8 cellular contexts compared by ENCODE assay signal in the genomic region with DNA sequence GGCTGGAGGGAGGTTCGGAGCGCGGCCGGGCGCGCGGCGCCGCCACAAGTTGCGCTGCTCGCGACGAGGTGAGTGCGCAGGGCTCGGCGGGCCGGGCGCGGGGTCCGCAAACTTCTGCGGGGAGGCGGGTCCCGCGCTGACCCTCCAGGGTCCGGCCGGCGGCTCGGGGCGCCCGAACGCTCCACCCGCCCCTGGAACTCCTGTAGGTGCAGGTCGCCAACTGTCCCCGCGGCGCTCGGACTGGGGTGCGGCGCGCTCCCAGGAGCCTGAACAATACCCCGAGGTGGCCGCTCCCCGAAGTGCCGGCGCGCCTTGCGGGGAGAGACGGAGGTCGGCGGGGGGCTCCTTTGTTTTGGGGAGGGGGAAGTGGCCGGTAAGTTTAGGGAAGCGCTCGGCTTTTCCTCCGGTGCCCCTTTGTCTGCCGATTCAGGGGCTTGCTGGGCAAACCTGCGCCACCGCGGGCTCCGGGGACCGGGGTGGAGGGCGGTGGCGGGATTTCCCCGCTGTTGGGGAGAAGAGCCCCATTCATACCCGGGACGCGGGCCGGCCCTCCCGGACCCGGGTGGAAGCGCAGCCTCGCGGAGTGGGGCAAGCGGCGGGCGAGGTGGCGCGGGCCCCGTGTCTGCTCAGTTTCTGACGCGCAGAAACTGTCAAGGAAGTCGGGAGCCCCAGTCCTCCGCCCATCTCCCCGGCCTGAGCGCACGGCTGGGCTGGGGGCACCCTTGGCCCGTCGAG. TPM values are rescaled to one million over a fixed set of nuclear protein-coding genes. Genes with fewer than 3 reads are reported as not detected.
DNase-seq lines count a peak whose midpoint lies in the region; ATAC-seq and TF ChIP-seq lines count a peak whose summit lies in the region.

No MANE protein-coding gene starts in this region.

- H3K36me3 ChIP-seq in skeletal muscle tissue (ENCODE audit: control insufficient read depth in 3 of 3, insufficient read depth in 3 of 3, low read length in 3 of 3), result no peaks in the 10 kb centered on the region

- peaks cover 1 to 39% (median 2%) of the 10 kb centered on the region in 3 donors for H3K27me3 Mint-ChIP-seq in CD14-positive monocyte (ENCODE audit: low read depth in 3 of 3)
- H3K27me3 Mint-ChIP-seq in activated naive CD4-positive, alpha-beta T cell treated with anti-CD3 and anti-CD28 coated beads, Interleukin-2, amount 10 ng/mL, durations not matched to agents 7 days and 5 days, result no peaks in the 10 kb centered on the region

- H3K27ac ChIP-seq in right cardiac atrium (ENCODE audit: low read length) (peak overlapping the region; percentile 87), skeletal muscle tissue (ENCODE audit: low read depth, low read length) (peak overlapping the region; percentile 40)

- intact Hi-C loops in CD14-positive monocyte (cut with micrococcal nuclease) (loop anchor here in 1 of 2 donors (10.0 kb wide), 1 partner anchor 209 kb away; no protein-coding TSS in a partner anchor), right cardiac atrium (cut with DNase I) (loop anchor here in 3 of 4 donors (10.0 kb wide), 2 partner anchors 121 to 229 kb away; no protein-coding TSS in a partner anchor)

- H3K9ac ChIP-seq in skeletal muscle tissue (ENCODE audit: low read depth in 1 of 3, low read length in 3 of 3), result peak overlapping the region in 2 of 3 donors; percentile 67 to 76

- peak overlapping the region; percentile 98 for H3K4me3 ChIP-seq in right cardiac atrium (ENCODE audit: low read length)
- H3K4me3 ChIP-seq in skeletal muscle tissue (ENCODE audit: low read length in 3 of 3), result peak overlapping the region; percentile 51 to 63 (median 63)

- peak overlapping the region; percentile 79 to 87 for H3K4me3 Mint-ChIP-seq in CD14-positive monocyte
- peak overlapping the region; percentile 78 for H3K4me3 Mint-ChIP-seq in activated naive CD4-positive, alpha-beta T cell treated with anti-CD3 and anti-CD28 coated beads, Interleukin-2, amount 10 ng/mL, durations not matched to agents 7 days and 5 days

- peak overlapping the region in 5 of 7 donors; percentile 32 to 83 (median 68) for H3K27ac Mint-ChIP-seq in CD14-positive monocyte
- H3K27ac Mint-ChIP-seq in activated naive CD4-positive, alpha-beta T cell treated with anti-CD3 and anti-CD28 coated beads, Interleukin-2, amount 10 ng/mL, durations not matched to agents 7 days and 5 days, result no peak overlapping the region

- no peak for TF ChIP-seq CTCF in CD14-positive monocyte (IDR thresholded peaks at IDR 0.05)

- peaks cover 0 to 21% (median 9%) of the 10 kb centered on the region in 7 donors for H3K9me3 Mint-ChIP-seq in CD14-positive monocyte
- no peaks in the 10 kb centered on the region for H3K9me3 Mint-ChIP-seq in activated naive CD4-positive, alpha-beta T cell treated with anti-CD3 and anti-CD28 coated beads, Interleukin-2, amount 10 ng/mL, durations not matched to agents 7 days and 5 days

- peak; percentile 27 for ATAC-seq in GM21529 (IDR thresholded peaks at IDR 0.05; ENCODE audit: unreplicated experiment)
- peak; percentile 3 to 5 for ATAC-seq in right cardiac atrium
- ATAC-seq in GM21576 (IDR thresholded peaks at IDR 0.05; ENCODE audit: unreplicated experiment), result no peak

- peaks cover 45% of the 10 kb centered on the region for H3K4me1 Mint-ChIP-seq in CD14-positive monocyte
- H3K4me1 Mint-ChIP-seq in activated naive CD4-positive, alpha-beta T cell treated with anti-CD3 and anti-CD28 coated beads, Interleukin-2, amount 10 ng/mL, durations not matched to agents 7 days and 5 days, result peaks cover 50% of the 10 kb centered on the region

- H3K4me1 ChIP-seq in right cardiac atrium (ENCODE audit: control insufficient read depth, insufficient read depth, low read length) (peaks cover 5% of the 10 kb centered on the region), skeletal muscle tissue (ENCODE audit: control insufficient read depth in 3 of 3, insufficient read depth in 3 of 3, low read length in 3 of 3) (peaks cover 11 to 17% (median 14%) of the 10 kb centered on the region in 3 donors)

- CTCF ChIA-PET in activated naive CD4-positive, alpha-beta T cell treated with anti-CD3 and anti-CD28 coated beads, Interleukin-2, amount 10 ng/mL, durations not matched to agents 7 days and 5 days (lab: Charles Lee), result no interaction called here

- no peaks in the 10 kb centered on the region for H3K27me3 ChIP-seq in right cardiac atrium (ENCODE audit: control insufficient read depth, insufficient read depth)
- H3K27me3 ChIP-seq in skeletal muscle tissue (ENCODE audit: control insufficient read depth in 3 of 3, insufficient read depth in 3 of 3, low read length in 3 of 3), result no peaks in the 10 kb centered on the region

- no peaks in the 10 kb centered on the region for H3K9me3 ChIP-seq in right cardiac atrium (ENCODE audit: control insufficient read depth, low read length)
- H3K9me3 ChIP-seq in skeletal muscle tissue (ENCODE audit: control insufficient read depth in 3 of 3, low read length in 3 of 3), result no peaks in the 10 kb centered on the region

- WGBS in right cardiac atrium, result under 1% methylated on average over 73 of the region's 87 CpGs

- DNase-seq in CD14-positive monocyte (ENCODE audit: low spot score) (no peak), NOMO-1 treated with dmso at 0.1 percent for 144 hours (lab: John Stamatoyannopoulos, UW; ENCODE audit: unreplicated experiment) (peak; percentile 7), right cardiac atrium (peak; percentile 28 to 63 (median 58)), NCI-H2171 treated with DMSO at 0.1 percent for 48 hours (lab: John Stamatoyannopoulos, UW) (no peak)
- peak; percentile 42 for DNase-seq in activated naive CD4-positive, alpha-beta T cell treated with anti-CD3 and anti-CD28 coated beads, Interleukin-2, amount 10 ng/mL, durations not matched to agents 7 days and 5 days

- H3K36me3 Mint-ChIP-seq in CD14-positive monocyte, result peaks cover 17 to 28% of the 10 kb centered on the region in 2 donors
- peaks cover 10% of the 10 kb centered on the region for H3K36me3 Mint-ChIP-seq in activated naive CD4-positive, alpha-beta T cell treated with anti-CD3 and anti-CD28 coated beads, Interleukin-2, amount 10 ng/mL, durations not matched to agents 7 days and 5 days

RNA-seq across cellular contexts. Expression of a gene that starts 0.7 kb away (rescaled TPM):
- polyA plus RNA-seq in CD14-positive monocyte, result 10 to 100 TPM; 12.5 to 13.8 TPM
- 10 to 100 TPM; 13.4 to 16.3 (median 14.4) TPM for total RNA-seq in right cardiac atrium
- polyA plus RNA-seq in right cardiac atrium, result 5.1 TPM
- total RNA-seq in skeletal muscle tissue, result 6.3 TPM

Comparison
In these comparisons a context has a peak if more than half of its experiments do, and no peak if none do; other contexts are left out.
1. DNase-seq: peak in NOMO-1 treated with dmso at 0.1 percent for 144 hours (single experiment), activated naive CD4-positive, alpha-beta T cell treated with anti-CD3 and anti-CD28 coated beads, Interleukin-2, amount 10 ng/mL, durations not matched to agents 7 days and 5 days (single experiment) and right cardiac atrium (3 of 3); none in CD14-positive monocyte (single experiment) and NCI-H2171 treated with DMSO at 0.1 percent for 48 hours (single experiment).